Comparison of ENCODE assay signal across 8 cellular contexts in the genomic region with DNA sequence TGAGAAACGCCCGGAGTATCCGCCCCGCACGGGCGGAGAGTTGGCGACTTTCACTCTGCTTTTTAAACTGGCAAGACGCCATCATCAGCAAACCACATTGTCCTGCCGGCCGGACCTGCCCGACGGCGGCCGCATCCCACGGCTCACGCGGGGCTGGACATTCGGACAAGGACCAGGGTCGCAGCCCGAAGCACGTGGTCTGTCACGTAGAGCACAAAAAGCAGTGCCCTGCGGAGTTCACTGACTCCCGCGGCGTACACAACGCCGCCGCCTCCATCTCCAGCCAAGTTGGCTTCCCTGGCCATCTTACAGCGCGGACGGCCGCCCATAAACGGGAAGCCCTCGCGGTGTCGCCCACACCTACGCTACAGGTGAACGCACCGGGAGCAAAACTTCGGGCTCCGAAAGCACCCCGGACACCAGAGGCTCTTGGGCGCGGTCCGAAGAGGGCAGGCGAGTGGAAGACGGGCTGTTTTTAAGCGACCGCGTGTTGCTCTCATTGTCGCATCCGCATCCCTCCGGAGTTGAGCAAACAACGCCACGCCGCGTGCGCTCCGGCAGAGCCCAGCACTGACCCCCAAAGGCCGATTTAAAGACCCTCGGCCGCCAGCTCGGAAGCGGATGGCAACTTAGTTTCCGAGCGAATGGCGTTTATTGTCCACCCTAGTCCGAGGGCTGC. TPM values are rescaled to one million over a fixed set of nuclear protein-coding genes. Genes with fewer than 3 reads are reported as not detected.
DNase-seq lines count a peak whose midpoint lies in the region; ATAC-seq and TF ChIP-seq lines count a peak whose summit lies in the region.

No MANE protein-coding gene starts in this region.

- peaks cover 48% of the 10 kb centered on the region for H3K4me1 Mint-ChIP-seq in activated naive CD8-positive, alpha-beta T cell treated with anti-CD3 and anti-CD28 coated beads, Interleukin-2, amount 50 U/mL, for 24 hours

- peaks cover 8% of the 10 kb centered on the region; the same call in 1 of the 2 replicates for H4K20me1 ChIP-seq in SK-N-SH (ENCODE audit: insufficient read depth)

- intact Hi-C loops in left ventricle myocardium inferior (cut with micrococcal nuclease), result no loop called here

- under 1% methylated on average over 43 of the region's 69 CpGs for WGBS in SK-N-SH (ENCODE audit: low lambda C conversion rate)

- H3K9me2 ChIP-seq in SK-N-SH, result no peaks in the 10 kb centered on the region

- peak overlapping the region; percentile 97 for H3K4me3 Mint-ChIP-seq in activated naive CD8-positive, alpha-beta T cell treated with anti-CD3 and anti-CD28 coated beads, Interleukin-2, amount 50 U/mL, for 24 hours

- H3K36me3 Mint-ChIP-seq in activated naive CD8-positive, alpha-beta T cell treated with anti-CD3 and anti-CD28 coated beads, Interleukin-2, amount 50 U/mL, for 24 hours (ENCODE audit: low read depth), result peaks cover 29% of the 10 kb centered on the region

- peaks cover 58% of the 10 kb centered on the region for H3K79me2 ChIP-seq in SK-N-SH (ENCODE audit: insufficient read depth)

- peaks cover 26% of the 10 kb centered on the region for H3F3A ChIP-seq in SK-N-SH (replicated peaks; ENCODE audit: insufficient read depth)

- no peak for ATAC-seq in activated naive CD8-positive, alpha-beta T cell treated with anti-CD3 and anti-CD28 coated beads, Interleukin-2, amount 50 U/mL, for 24 hours
- ATAC-seq in HG03520 (IDR thresholded peaks at IDR 0.05; ENCODE audit: unreplicated experiment), result no peak

- no peak for TF ChIP-seq CTCF in SK-N-SH (IDR thresholded peaks at IDR 0.05)
- no peak for TF ChIP-seq CTCF in left ventricle myocardium inferior (IDR thresholded peaks at IDR 0.05; ENCODE audit: borderline replicate concordance)

- 0 out of 2 replicates have a peak, but pooled peaks cover 9% of the 10 kb centered on the region for H3K36me3 ChIP-seq in HUES6 (ENCODE audit: control insufficient read depth, insufficient read depth, low read length)
- H3K36me3 ChIP-seq in SK-N-SH (replicated peaks in 1 of 2; ENCODE audit: control insufficient read depth in 1 of 2, insufficient read depth in 2 of 2, low read length in 1 of 2), result no peaks in the 10 kb centered on the region
- no peaks in the 10 kb centered on the region for H3K36me3 ChIP-seq in left ventricle myocardium inferior
- no peaks in the 10 kb centered on the region for H3K36me3 ChIP-seq in rectal smooth muscle tissue (ENCODE audit: control insufficient read depth, insufficient read depth, low read length)

- peaks cover 2% of the 10 kb centered on the region for H3K27me3 Mint-ChIP-seq in activated naive CD8-positive, alpha-beta T cell treated with anti-CD3 and anti-CD28 coated beads, Interleukin-2, amount 50 U/mL, for 24 hours

- H3K9ac ChIP-seq in HUES6 (ENCODE audit: low read length) (peak overlapping the region; percentile 96), SK-N-SH (peak overlapping the region; percentile 86), rectal smooth muscle tissue (ENCODE audit: low read length) (peak overlapping the region; percentile 91)

- no peaks in the 10 kb centered on the region for H3K9me3 ChIP-seq in HUES6 (ENCODE audit: control insufficient read depth, insufficient read depth, low read depth, low read length)
- no peaks in the 10 kb centered on the region for H3K9me3 ChIP-seq in SK-N-SH
- H3K9me3 ChIP-seq in left ventricle myocardium inferior (replicated peaks), result no peaks in the 10 kb centered on the region

- DNase-seq in NCI-H1417 (lab: John Stamatoyannopoulos, UW) (peak; percentile 44 to 90 (median 87)), NCI-H1417 treated with DMSO at 0.1 percent for 48 hours (lab: John Stamatoyannopoulos, UW) (no peak), SK-N-SH (peak; percentile 60), left ventricle myocardium inferior (peak; percentile 42)
- DNase-seq in activated naive CD8-positive, alpha-beta T cell treated with anti-CD3 and anti-CD28 coated beads, Interleukin-2, amount 50 U/mL, for 24 hours, result peak; percentile 43

- peak overlapping the region; percentile 74 for H2AFZ ChIP-seq in SK-N-SH (ENCODE audit: low read depth)

- POLR2A ChIA-PET in SK-N-SH (lab: Yijun Ruan, JAX), result no interaction called here

- TF ChIP-seq RAD21 in SK-N-SH (IDR thresholded peaks at IDR 0.05; ENCODE audit: low read length), result no peak

- TF ChIP-seq EP300 in SK-N-SH (IDR thresholded peaks at IDR 0.05; ENCODE audit: borderline replicate concordance in 1 of 2, low read depth in 1 of 2, low read length in 1 of 2), result no peak

- peak overlapping the region; percentile 97 for H3K4me2 ChIP-seq in SK-N-SH

- H3K4me1 ChIP-seq in HUES6 (ENCODE audit: control insufficient read depth, insufficient read depth, low read length), result peaks cover 35% of the 10 kb centered on the region
- H3K4me1 ChIP-seq in SK-N-SH (ENCODE audit: control insufficient read depth in 1 of 2, insufficient read depth in 2 of 2, low read depth in 1 of 2, low read length in 1 of 2), result peaks cover 4 to 22% of the 10 kb centered on the region in 2 experiments; a peak in 3 of 4 replicates
- H3K4me1 ChIP-seq in left ventricle myocardium inferior, result peaks cover 43% of the 10 kb centered on the region
- H3K4me1 ChIP-seq in rectal smooth muscle tissue (ENCODE audit: control insufficient read depth, insufficient read depth, low read length), result peaks cover 2% of the 10 kb centered on the region

- H3K4me3 ChIP-seq in HUES6 (ENCODE audit: low read depth, low read length), result peak overlapping the region; percentile 88
- peak overlapping the region; percentile 76 to 80 for H3K4me3 ChIP-seq in SK-N-SH (ENCODE audit: low read depth in 2 of 2, low read length in 1 of 2)
- peak overlapping the region; percentile 88 for H3K4me3 ChIP-seq in left ventricle myocardium inferior
- peak overlapping the region; percentile 88 for H3K4me3 ChIP-seq in rectal smooth muscle tissue (ENCODE audit: low read length)

- peak overlapping the region; percentile 98 for H3K27ac Mint-ChIP-seq in activated naive CD8-positive, alpha-beta T cell treated with anti-CD3 and anti-CD28 coated beads, Interleukin-2, amount 50 U/mL, for 24 hours

- no peaks in the 10 kb centered on the region for H3K9me3 Mint-ChIP-seq in activated naive CD8-positive, alpha-beta T cell treated with anti-CD3 and anti-CD28 coated beads, Interleukin-2, amount 50 U/mL, for 24 hours

- H3K27ac ChIP-seq in HUES6 (ENCODE audit: low read depth, low read length) (peak overlapping the region; percentile 99), SK-N-SH (ENCODE audit: low read depth in 2 of 2, low read length in 1 of 2) (peak overlapping the region; percentile 83 to 96), left ventricle myocardium inferior (replicated peaks) (peak overlapping the region; percentile 79), rectal smooth muscle tissue (ENCODE audit: low read depth, low read length) (peak overlapping the region; percentile 92)

- H3K27me3 ChIP-seq in HUES6 (ENCODE audit: control insufficient read depth, insufficient read depth, low read length) (no peaks in the 10 kb centered on the region), SK-N-SH (ENCODE audit: insufficient read depth) (no peaks in the 10 kb centered on the region), left ventricle myocardium inferior (ENCODE audit: low read depth) (no peaks in the 10 kb centered on the region), rectal smooth muscle tissue (ENCODE audit: control insufficient read depth, insufficient read depth, low read length) (no peaks in the 10 kb centered on the region)

- CTCF ChIA-PET in SK-N-SH (lab: Yijun Ruan, JAX), result no interaction called here

TF ChIP-seq in SK-N-SH, 30 proteins besides CTCF, POLR2A, EP300 and RAD21 (continues in another document):
- TF ChIP-seq MEF2A (IDR thresholded peaks at IDR 0.05; ENCODE audit: borderline replicate concordance, low read depth), result no peak
- no peak for TF ChIP-seq NRF1 (IDR thresholded peaks at IDR 0.05; ENCODE audit: low read depth, low read length)
- TF ChIP-seq GABPA (IDR thresholded peaks at IDR 0.05; ENCODE audit: low read depth), result no peak
- TF ChIP-seq ZBTB33 (IDR thresholded peaks at IDR 0.05; ENCODE audit: borderline replicate concordance, low read depth), result no peak
- TF ChIP-seq POLR2AphosphoS5 (IDR thresholded peaks at IDR 0.05; ENCODE audit: low read depth, low read length), result 0 out of 2 replicates have a peak, but pooled peaks have one; percentile 13
- no peak for TF ChIP-seq SIN3A (IDR thresholded peaks at IDR 0.05; ENCODE audit: borderline replicate concordance, low read depth, low read length)
- TF ChIP-seq, protein P1, sequence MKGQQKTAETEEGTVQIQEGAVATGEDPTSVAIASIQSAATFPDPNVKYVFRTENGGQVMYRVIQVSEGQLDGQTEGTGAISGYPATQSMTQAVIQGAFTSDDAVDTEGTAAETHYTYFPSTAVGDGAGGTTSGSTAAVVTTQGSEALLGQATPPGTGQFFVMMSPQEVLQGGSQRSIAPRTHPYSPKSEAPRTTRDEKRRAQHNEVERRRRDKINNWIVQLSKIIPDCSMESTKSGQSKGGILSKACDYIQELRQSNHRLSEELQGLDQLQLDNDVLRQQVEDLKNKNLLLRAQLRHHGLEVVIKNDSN (IDR thresholded peaks at IDR 0.05; ENCODE audit: borderline replicate concordance, low read depth), result peak; percentile 49; the same call in 1 of the 2 replicates
- no peak for TF ChIP-seq ELF1 (IDR thresholded peaks at IDR 0.05)
- no peak for TF ChIP-seq FOSL2 (IDR thresholded peaks at IDR 0.05; ENCODE audit: borderline replicate concordance, low read depth)
- TF ChIP-seq RCOR1 (IDR thresholded peaks at IDR 0.05; ENCODE audit: low read length), result no peak
- no peak for TF ChIP-seq FOXM1 (IDR thresholded peaks at IDR 0.05; ENCODE audit: low read depth)

RNA-seq across cellular contexts. Expression of gene SINHCAF, which starts 1.0 kb away (rescaled TPM):
- 22.2 and 24.3 TPM in 2 replicates for polyA plus RNA-seq in SK-N-SH (2012; rRNA removed)
- polyA plus RNA-seq in SK-N-SH (2012; cell fraction: cytosol; rRNA removed), result 37.0 and 47.4 TPM in 2 replicates
- polyA plus RNA-seq in SK-N-SH (2012; cell fraction: nucleus; rRNA removed), result 8.4 and 19.6 TPM in 2 replicates
- total RNA-seq in left ventricle myocardium inferior, result 6.6 TPM
